8 cellular contexts compared by ENCODE assay signal in genomic region chr1:53328009-53328489, GRCh38. TPM values are rescaled to one million over a fixed set of nuclear protein-coding genes. Genes with fewer than 3 reads are reported as not detected.
A peak's percentile ranks its signal among the peaks of the same experiment; 100 is the strongest.
DNase-seq lines count a peak whose midpoint lies in the region; ATAC-seq and TF ChIP-seq lines count a peak whose summit lies in the region.

Gene LRP8, minus strand, starts transcription at chr1:53328070. Its CDS starts 158 bp downstream, at chr1:53327912.

- peaks cover 0 to 21% of the 10 kb centered on the region in 2 experiments; a peak in 2 of 4 replicates for H3K4me1 ChIP-seq in SK-N-SH (ENCODE audit: control insufficient read depth in 1 of 2, insufficient read depth in 2 of 2, low read depth in 1 of 2, low read length in 1 of 2)
- peaks cover 17 to 25% of the 10 kb centered on the region in 2 experiments for H3K4me1 ChIP-seq in trophoblast cell (ENCODE audit: control insufficient read depth in 1 of 2, insufficient read depth in 2 of 2, low read length in 2 of 2)

- no peaks in the 10 kb centered on the region for H4K20me1 ChIP-seq in SK-N-SH (ENCODE audit: insufficient read depth)

- CTCF ChIA-PET in SK-N-SH (lab: Yijun Ruan, JAX): interaction anchor here (2.3 to 2.7 kb wide), 2 partner anchors 50 to 65 kb away, joined by 12 to 18 read pairs; no protein-coding TSS in a partner anchor

- no peak within 1 kb of the TSS for H3K23ac ChIP-seq in trophoblast cell (ENCODE audit: low read length)

- H4K8ac ChIP-seq in trophoblast cell (ENCODE audit: low read depth, low read length): peak within 1 kb of the TSS; percentile 8

- peaks cover 7% of the 10 kb centered on the region for H3K27me3 Mint-ChIP-seq in glutamatergic neuron (ENCODE audit: unreplicated experiment)
- peaks cover 20% of the 10 kb centered on the region for H3K27me3 Mint-ChIP-seq in type B pancreatic cell

- H3K4me1 Mint-ChIP-seq in glutamatergic neuron (ENCODE audit: low read depth, unreplicated experiment) (peaks cover 20% of the 10 kb centered on the region), type B pancreatic cell (ENCODE audit: unreplicated experiment) (peaks cover 9% of the 10 kb centered on the region)

- H3K4ac ChIP-seq in trophoblast cell (ENCODE audit: low read depth, low read length): no peak within 1 kb of the TSS

- no peak within 1 kb of the TSS for H2AK5ac ChIP-seq in trophoblast cell (ENCODE audit: low read length)

- H3K27ac ChIP-seq in SK-N-SH (ENCODE audit: low read depth in 2 of 2, low read length in 1 of 2) (peak within 1 kb of the TSS; percentile 21 to 81; a peak in 2 of 4 replicates), trophoblast cell (ENCODE audit: low read depth, low read length) (no peak within 1 kb of the TSS)

- no peak within 1 kb of the TSS for H2BK120ac ChIP-seq in trophoblast cell (ENCODE audit: insufficient read depth, low read length, poor library complexity)

- H3K9me3 ChIP-seq in SK-N-SH (no peaks in the 10 kb centered on the region), trophoblast cell (ENCODE audit: insufficient read depth, low read depth, low read length) (no peaks in the 10 kb centered on the region)

- H3K36me3 Mint-ChIP-seq in glutamatergic neuron (ENCODE audit: unreplicated experiment) (no peaks in the 10 kb centered on the region), type B pancreatic cell (no peaks in the 10 kb centered on the region)

- H4K91ac ChIP-seq in trophoblast cell (ENCODE audit: low read depth, low read length): no peak within 1 kb of the TSS

- H3K18ac ChIP-seq in trophoblast cell (ENCODE audit: low read length): no peak within 1 kb of the TSS

- H3K4me2 ChIP-seq in SK-N-SH: peak within 1 kb of the TSS; percentile 99
- peak within 1 kb of the TSS; percentile 97 for H3K4me2 ChIP-seq in trophoblast cell (ENCODE audit: low read length)

- peaks cover 4% of the 10 kb centered on the region for H3K79me1 ChIP-seq in trophoblast cell (ENCODE audit: low read length)

- H3K79me2 ChIP-seq in SK-N-SH (ENCODE audit: insufficient read depth): peaks cover 6% of the 10 kb centered on the region; the same call in 1 of the 2 replicates
- no peaks in the 10 kb centered on the region for H3K79me2 ChIP-seq in trophoblast cell (ENCODE audit: control insufficient read depth, insufficient read depth, low read length, poor library complexity)

- H3K27ac Mint-ChIP-seq in glutamatergic neuron (ENCODE audit: unreplicated experiment): peak within 1 kb of the TSS; percentile 91
- peak within 1 kb of the TSS; percentile 82 for H3K27ac Mint-ChIP-seq in type B pancreatic cell

- DNase-seq in DMS114 treated with DMSO at 0.1 percent for 48 hours (lab: John Stamatoyannopoulos, UW; ENCODE audit: unreplicated experiment) (peak; percentile 47), Kasumi-1 (lab: John Stamatoyannopoulos, UW) (peak; percentile 47 to 62), SK-N-SH (peak; percentile 96), glutamatergic neuron (peak; percentile 85), trophoblast cell (peak; percentile 50 to 74), type B pancreatic cell (ENCODE audit: extremely low spot score, unreplicated experiment) (peak; percentile 84)
- DNase-seq in activated naive CD4-positive, alpha-beta T cell treated with anti-CD3 and anti-CD28 coated beads, Interleukin-2, amount 50 U/mL, for 16 hours: peak; percentile 87

- H2AFZ ChIP-seq in SK-N-SH (ENCODE audit: low read depth) (peak within 1 kb of the TSS; percentile 88), trophoblast cell (ENCODE audit: insufficient read depth, low read length, poor library complexity) (peak within 1 kb of the TSS; percentile 6)

- no peaks in the 10 kb centered on the region for H3F3A ChIP-seq in SK-N-SH (replicated peaks; ENCODE audit: insufficient read depth)

- no peak within 1 kb of the TSS for H4K12ac ChIP-seq in trophoblast cell (ENCODE audit: low read depth, low read length)

- no peak for TF ChIP-seq EP300 in SK-N-SH (IDR thresholded peaks at IDR 0.05; ENCODE audit: borderline replicate concordance in 1 of 2, low read depth in 1 of 2, low read length in 1 of 2)

- H3K9me3 Mint-ChIP-seq in glutamatergic neuron (ENCODE audit: unreplicated experiment): peaks cover 11% of the 10 kb centered on the region
- H3K9me3 Mint-ChIP-seq in type B pancreatic cell: no peaks in the 10 kb centered on the region

- H3K4me3 ChIP-seq in SK-N-SH (ENCODE audit: low read depth in 2 of 2, low read length in 1 of 2): peak within 1 kb of the TSS; percentile 76 to 96
- peak within 1 kb of the TSS; percentile 67 for H3K4me3 ChIP-seq in trophoblast cell (ENCODE audit: low read depth, low read length)

- no peak for TF ChIP-seq CTCF in SK-N-SH (IDR thresholded peaks at IDR 0.05)
- TF ChIP-seq CTCF in glutamatergic neuron (IDR thresholded peaks at IDR 0.05; ENCODE audit: partially characterized antibody, unreplicated experiment): no peak
- no peak for TF ChIP-seq CTCF in type B pancreatic cell (conservative IDR thresholded peaks at IDR 0.05)

- 11% methylated on average over 11 of the region's 50 CpGs for WGBS in SK-N-SH (ENCODE audit: low lambda C conversion rate)
- WGBS in trophoblast cell (ENCODE audit: extremely low coverage, insufficient coverage, insufficient read length): no CpG with 5 or more reads among the region's 50 CpGs

- no peaks in the 10 kb centered on the region for H3K27me3 ChIP-seq in SK-N-SH (ENCODE audit: insufficient read depth)
- peaks cover 4% of the 10 kb centered on the region for H3K27me3 ChIP-seq in trophoblast cell (ENCODE audit: insufficient read depth, low read length)

- H3K4me3 Mint-ChIP-seq in glutamatergic neuron (ENCODE audit: unreplicated experiment): peak within 1 kb of the TSS; percentile 95
- peak within 1 kb of the TSS; percentile 94 for H3K4me3 Mint-ChIP-seq in type B pancreatic cell

- POLR2A ChIA-PET in SK-N-SH (lab: Yijun Ruan, JAX): interaction anchor here (2.7 kb wide), 1 partner anchor 12 kb away, joined by 11 read pairs; no protein-coding TSS in a partner anchor

- H3K36me3 ChIP-seq in SK-N-SH (replicated peaks in 1 of 2; ENCODE audit: control insufficient read depth in 1 of 2, insufficient read depth in 2 of 2, low read length in 1 of 2) (peaks cover 5 to 10% of the 10 kb centered on the region in 2 experiments), trophoblast cell (ENCODE audit: control insufficient read depth in 1 of 2, insufficient read depth in 2 of 2, low read length in 2 of 2) (no peaks in the 10 kb centered on the region)

- ATAC-seq in GM21576 (IDR thresholded peaks at IDR 0.05; ENCODE audit: unreplicated experiment): peak; percentile 37

- no peak within 1 kb of the TSS for H2BK12ac ChIP-seq in trophoblast cell (ENCODE audit: low read length)

- H2BK5ac ChIP-seq in trophoblast cell (ENCODE audit: low read depth, low read length, poor library complexity): no peak within 1 kb of the TSS

- no peak within 1 kb of the TSS for H3K14ac ChIP-seq in trophoblast cell (ENCODE audit: low read length)

- no peaks in the 10 kb centered on the region for H3K9me2 ChIP-seq in SK-N-SH

- TF ChIP-seq RAD21 in SK-N-SH (IDR thresholded peaks at IDR 0.05; ENCODE audit: low read length): no peak

- H3K9ac ChIP-seq in SK-N-SH (peak within 1 kb of the TSS; percentile 81), trophoblast cell (ENCODE audit: low read length) (no peak within 1 kb of the TSS)

TF ChIP-seq in SK-N-SH, 30 proteins besides CTCF, POLR2A, EP300 and RAD21 (continues in another document):
- TF ChIP-seq GATA2 (CRISPR knock-in tag; IDR thresholded peaks at IDR 0.05): no peak
- no peak for TF ChIP-seq USF2 (IDR thresholded peaks at IDR 0.05; ENCODE audit: borderline replicate concordance, low read depth, low read length)
- no peak for TF ChIP-seq NRF1 (IDR thresholded peaks at IDR 0.05; ENCODE audit: low read depth, low read length)
- TF ChIP-seq RFX5 (IDR thresholded peaks at IDR 0.05; ENCODE audit: low read length): no peak
- TF ChIP-seq GABPA (IDR thresholded peaks at IDR 0.05; ENCODE audit: low read depth): no peak
- 0 out of 2 replicates have a peak, but pooled peaks have one; percentile 36 for TF ChIP-seq MAX (IDR thresholded peaks at IDR 0.05; ENCODE audit: low read depth)
- no peak for TF ChIP-seq REST (IDR thresholded peaks at IDR 0.05; ENCODE audit: low read depth, low read length)

RNA-seq across cellular contexts. Expression of gene LRP8, which starts in this region (rescaled TPM):
- 19.9 and 24.9 TPM in 2 replicates for polyA plus RNA-seq in SK-N-SH (2012; rRNA removed)
- polyA plus RNA-seq in SK-N-SH (2012; cell fraction: cytosol; rRNA removed): 9.2 and 17.3 TPM in 2 replicates
- 55.4 and 62.4 TPM in 2 replicates for polyA plus RNA-seq in SK-N-SH (2012; cell fraction: nucleus; rRNA removed)
- total RNA-seq in glutamatergic neuron (ENCODE audit: unreplicated experiment) (57.9 TPM), type B pancreatic cell (ENCODE audit: low replicate concordance) (7.1 and 16.5 TPM in 2 replicates)
- 5.2 and 5.8 TPM in 2 replicates for polyA plus RNA-seq in trophoblast cell (2013)
